In genomic region chr15:100593431-100593830, GRCh38 we compare ENCODE assay signal across 17 cellular contexts.
"Had no signal": no experiment of that assay in that cellular context is flagged by ENCODE, and none has a peak within 500 bp of the region (broad histone marks: within the 10 kb centered on the region; RNA-seq: fewer than 3 reads in every experiment).

No MANE protein-coding gene starts in this region.

- H3K4me1 Mint-ChIP-seq: endodermal cell had no signal

- H3K4me3 ChIP-seq: body of pancreas, dorsolateral prefrontal cortex, lower lobe of right lung, SK-N-MC, spleen, tibial artery had no signal

- H3K4me3 Mint-ChIP-seq: endodermal cell; nephron; stimulated activated naive B cell treated with anti-CD40 and anti-IgM and Interleukin-4, amounts not matched to agents 10 μg/mL and 1 μg/mL and 100 μg/mL, for 72 hours had no signal

- H3K27me3 ChIP-seq: body of pancreas, dorsolateral prefrontal cortex, foreskin keratinocyte, spleen, tibial artery had no signal

- H3K27me3 Mint-ChIP-seq: activated naive CD8-positive, alpha-beta T cell treated with anti-CD3 and anti-CD28 coated beads, Interleukin-2, amount 10 ng/mL, durations not matched to agents 7 days and 5 days; stimulated activated naive B cell treated with anti-CD40 and anti-IgM and Interleukin-4, amounts not matched to agents 10 μg/mL and 1 μg/mL and 100 μg/mL, for 72 hours had no signal

- H3K9me3 ChIP-seq: body of pancreas, tibial artery had no signal

- DNase-seq: activated CD4-positive, CD25-positive, alpha-beta regulatory T cell treated with anti-CD3 and anti-CD28 coated beads, Interleukin-2, amount 50 U/mL, for 72 hours; activated effector memory CD4-positive, alpha-beta T cell treated with Interleukin-2 at 50 U/mL for 16 hours; activated naive CD8-positive, alpha-beta T cell treated with anti-CD3 and anti-CD28 coated beads, Interleukin-2, amount 10 ng/mL, durations not matched to agents 7 days and 5 days; body of pancreas; dorsolateral prefrontal cortex; endodermal cell; foreskin keratinocyte; lower lobe of right lung; SHP77; spleen; stimulated activated naive B cell treated with anti-CD40 and anti-IgM and Interleukin-4, amounts not matched to agents 10 μg/mL and 1 μg/mL and 100 μg/mL, for 72 hours; tibial artery had no signal

- H3K4me1 ChIP-seq: lower lobe of right lung, parathyroid adenoma had no signal

- H3K27ac ChIP-seq: body of pancreas, dorsolateral prefrontal cortex, epithelial cell of prostate, foreskin keratinocyte, lower lobe of right lung, parathyroid adenoma, SK-N-MC, spleen, tibial artery, VCaP had no signal

- H3K27ac Mint-ChIP-seq: endodermal cell, nephron had no signal

- H3K36me3 ChIP-seq: lower lobe of right lung, tibial artery had no signal

- ATAC-seq: body of pancreas; foreskin keratinocyte; lower lobe of right lung; stimulated activated naive B cell treated with anti-CD40 and anti-IgM and Interleukin-4, amounts not matched to agents 10 μg/mL and 1 μg/mL and 100 μg/mL, for 72 hours had no signal
